ENCODE assay signal across 1 cellular context in the genomic region with DNA sequence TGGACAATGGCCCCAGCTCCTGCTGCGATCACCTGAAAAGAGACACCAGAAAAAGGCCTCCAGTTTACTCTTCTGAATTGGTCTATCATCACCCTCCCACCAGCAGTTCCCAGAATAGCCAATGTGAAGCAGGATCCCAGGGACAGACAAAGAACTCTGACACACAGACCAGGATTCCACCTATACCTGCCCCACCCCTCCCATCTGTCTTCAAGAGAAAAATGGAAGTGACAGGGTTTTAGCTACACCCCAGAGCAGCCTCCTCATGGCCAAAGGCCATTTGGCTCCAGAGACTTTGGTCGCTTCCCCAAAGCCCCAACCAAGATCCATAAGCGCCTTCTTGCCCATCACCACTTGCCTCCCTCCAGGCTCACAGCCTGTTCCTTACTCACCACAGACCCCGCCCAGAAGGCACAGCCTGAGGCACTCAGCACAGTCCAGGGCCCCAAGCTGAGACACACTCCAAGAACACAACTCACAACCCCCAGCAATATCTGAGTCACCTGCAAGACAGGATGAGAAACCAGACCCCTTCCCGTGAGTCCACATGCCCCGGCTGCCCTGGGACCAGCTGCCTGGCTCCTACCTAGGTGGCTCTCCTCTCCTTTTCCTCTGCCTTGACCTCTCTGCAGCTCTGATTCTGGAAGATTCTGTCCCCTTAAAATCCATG.
TF ChIP-seq lines count a peak whose summit lies in the region.

No MANE protein-coding gene starts in this region.

TF ChIP-seq in K562, 482 proteins besides CTCF, POLR2A, EP300 and RAD21:
- TF ChIP-seq CREB5 (CRISPR knock-in tag; IDR thresholded peaks at IDR 0.05) (no peak), TOE1 (IDR thresholded peaks at IDR 0.05; ENCODE audit: borderline replicate concordance) (no peak), TOE1 (CRISPR knock-in tag; IDR thresholded peaks at IDR 0.05; ENCODE audit: borderline replicate concordance, low read depth) (no peak), FOXA3 (CRISPR knock-in tag; conservative IDR thresholded peaks at IDR 0.05 in 1 of 2, IDR thresholded peaks at IDR 0.05 in 1 of 2) (no peak), ZNF75A (CRISPR knock-in tag; IDR thresholded peaks at IDR 0.05) (no peak), MGA (IDR thresholded peaks at IDR 0.05) (no peak), ZNF212 (CRISPR knock-in tag; IDR thresholded peaks at IDR 0.05) (no peak), ZBTB7A (IDR thresholded peaks at IDR 0.05; ENCODE audit: borderline replicate concordance, control insufficient read depth, low read depth, low read length) (no peak), ZNF184 (CRISPR knock-in tag; IDR thresholded peaks at IDR 0.05) (no peak), NR2F6 (CRISPR knock-in tag; IDR thresholded peaks at IDR 0.05) (no peak), FIP1L1 (IDR thresholded peaks at IDR 0.05; ENCODE audit: low read depth, low read length, poor library complexity, severe bottlenecking) (no peak), SREBF2 (CRISPR knock-in tag; IDR thresholded peaks at IDR 0.05) (no peak), ZNF197 (CRISPR knock-in tag; IDR thresholded peaks at IDR 0.05; ENCODE audit: low read depth) (no peak), ZFPM2 (CRISPR knock-in tag; IDR thresholded peaks at IDR 0.05) (no peak)
